Comparison of ENCODE assay signal across 1 cellular context in the genomic region with DNA sequence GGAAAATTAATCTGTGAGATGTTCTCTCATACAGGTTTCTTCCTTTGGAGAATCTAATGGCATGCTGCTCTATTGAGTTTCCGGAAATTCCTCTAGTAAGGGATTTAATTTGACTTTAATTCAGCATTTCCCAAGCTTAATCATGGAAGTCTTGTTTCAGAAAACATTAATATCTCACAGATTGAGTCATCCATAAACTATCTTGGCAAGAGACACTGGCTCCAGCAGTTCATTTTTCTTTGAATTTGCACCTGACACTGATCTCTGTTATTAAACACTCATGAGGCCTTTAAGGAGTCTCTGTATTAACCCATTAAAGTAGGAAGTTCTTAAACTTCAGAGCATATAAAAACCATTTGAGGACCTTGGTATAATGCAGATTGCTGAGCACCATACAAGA.
TF ChIP-seq lines count a peak whose summit lies in the region.

No MANE protein-coding gene starts in this region.

TF ChIP-seq in SK-N-SH treated with all-trans-retinoic acid at 6 μM for 48 hours, 23 proteins besides CTCF, POLR2A, EP300 and RAD21 (continued from another document):
- TF ChIP-seq, protein P1, sequence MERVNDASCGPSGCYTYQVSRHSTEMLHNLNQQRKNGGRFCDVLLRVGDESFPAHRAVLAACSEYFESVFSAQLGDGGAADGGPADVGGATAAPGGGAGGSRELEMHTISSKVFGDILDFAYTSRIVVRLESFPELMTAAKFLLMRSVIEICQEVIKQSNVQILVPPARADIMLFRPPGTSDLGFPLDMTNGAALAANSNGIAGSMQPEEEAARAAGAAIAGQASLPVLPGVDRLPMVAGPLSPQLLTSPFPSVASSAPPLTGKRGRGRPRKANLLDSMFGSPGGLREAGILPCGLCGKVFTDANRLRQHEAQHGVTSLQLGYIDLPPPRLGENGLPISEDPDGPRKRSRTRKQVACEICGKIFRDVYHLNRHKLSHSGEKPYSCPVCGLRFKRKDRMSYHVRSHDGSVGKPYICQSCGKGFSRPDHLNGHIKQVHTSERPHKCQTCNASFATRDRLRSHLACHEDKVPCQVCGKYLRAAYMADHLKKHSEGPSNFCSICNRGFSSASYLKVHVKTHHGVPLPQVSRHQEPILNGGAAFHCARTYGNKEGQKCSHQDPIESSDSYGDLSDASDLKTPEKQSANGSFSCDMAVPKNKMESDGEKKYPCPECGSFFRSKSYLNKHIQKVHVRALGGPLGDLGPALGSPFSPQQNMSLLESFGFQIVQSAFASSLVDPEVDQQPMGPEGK (CRISPR knock-in tag; IDR thresholded peaks at IDR 0.05; ENCODE audit: borderline replicate concordance): no peak
- TF ChIP-seq ZFP30 (CRISPR knock-in tag; IDR thresholded peaks at IDR 0.05) (no peak), ZNF565 (CRISPR knock-in tag; conservative IDR thresholded peaks at IDR 0.05; ENCODE audit: low read depth) (no peak), ZNF8 (CRISPR knock-in tag; IDR thresholded peaks at IDR 0.05) (no peak), SNAI2 (CRISPR knock-in tag; IDR thresholded peaks at IDR 0.05) (0 out of 2 replicates have a peak, but pooled peaks have one; percentile 42), BACH2 (CRISPR knock-in tag; IDR thresholded peaks at IDR 0.05; ENCODE audit: borderline replicate concordance) (no peak), GLIS3 (CRISPR knock-in tag; IDR thresholded peaks at IDR 0.05) (no peak), ESRRG (CRISPR knock-in tag; IDR thresholded peaks at IDR 0.05) (no peak)
